In genomic region chr1:44218503-44219300, GRCh38 we compare ENCODE assay signal across 14 cellular contexts.
"Had no signal": no experiment of that assay in that cellular context is flagged by ENCODE, and none has a peak within 500 bp of the region (broad histone marks: within the 10 kb centered on the region; RNA-seq: fewer than 3 reads in every experiment).

No MANE protein-coding gene starts in this region.

- DNase-seq: activated CD4-positive, alpha-beta T cell treated with anti-CD3 and anti-CD28 coated beads, Interleukin-2, amount 50 U/mL, for 1 hour; activated T-cell treated with anti-CD3 and anti-CD28 coated beads, Interleukin-2, amount 50 U/mL, for 1 hour; effector memory CD4-positive, alpha-beta T cell; heart right ventricle; left colon; lower lobe of right lung had no signal

- H3K27me3 ChIP-seq: heart right ventricle, SJCRH30, tibial artery had no signal

- H3K4me3 ChIP-seq: heart right ventricle, lower lobe of right lung, SJCRH30, tibial artery had no signal

- H3K27ac ChIP-seq: epithelial cell of prostate, heart right ventricle, lower lobe of right lung, SJCRH30, tibial artery had no signal

- H3K4me3 Mint-ChIP-seq: brain; central memory CD8-positive, alpha-beta T cell; stimulated activated memory B cell treated with anti-CD40 and anti-IgM and Interleukin-4, amounts not matched to agents 10 μg/mL and 1 μg/mL and 100 μg/mL, for 72 hours; T-helper 2 cell treated with Interferon-gamma antibody and Interleukin-4, amounts not matched to agents 5 μg/mL and 100 μg/mL, for 36 hours had no signal

- H3K9me3 ChIP-seq: heart right ventricle, lower lobe of right lung, SJCRH30, tibial artery had no signal

- H3K27me3 Mint-ChIP-seq: central memory CD8-positive, alpha-beta T cell; stimulated activated memory B cell treated with anti-CD40 and anti-IgM and Interleukin-4, amounts not matched to agents 10 μg/mL and 1 μg/mL and 100 μg/mL, for 72 hours had no signal

- H3K27ac Mint-ChIP-seq: stimulated activated memory B cell treated with anti-CD40 and anti-IgM and Interleukin-4, amounts not matched to agents 10 μg/mL and 1 μg/mL and 100 μg/mL, for 72 hours; T-helper 2 cell treated with Interferon-gamma antibody and Interleukin-4, amounts not matched to agents 5 μg/mL and 100 μg/mL, for 36 hours had no signal

- H3K9me3 Mint-ChIP-seq: activated naive CD4-positive, alpha-beta T cell treated with anti-CD3 and anti-CD28 coated beads, Interleukin-2, amount 50 U/mL, for 72 hours; brain; central memory CD8-positive, alpha-beta T cell; stimulated activated memory B cell treated with anti-CD40 and anti-IgM and Interleukin-4, amounts not matched to agents 10 μg/mL and 1 μg/mL and 100 μg/mL, for 72 hours; T-helper 2 cell treated with Interferon-gamma antibody and Interleukin-4, amounts not matched to agents 5 μg/mL and 100 μg/mL, for 36 hours had no signal
